8 cellular contexts compared by ENCODE assay signal in genomic region chr10:115355162-115355760, GRCh38.
DNase-seq lines count a peak whose midpoint lies in the region; ATAC-seq and TF ChIP-seq lines count a peak whose summit lies in the region.

No MANE protein-coding gene starts in this region.

- DNase-seq in EH (ENCODE audit: low read depth) (peak; percentile 56), NCI-H510A treated with DMSO at 0.1 percent for 48 hours (lab: John Stamatoyannopoulos, UW) (peak; percentile 91), brain pericyte (ENCODE audit: low read depth, low spot score) (peak; percentile 15), left lung (no peak), C1 segment of cervical spinal cord (lab: John Stamatoyannopoulos, UW) (no peak)
- DNase-seq in activated effector memory CD4-positive, alpha-beta T cell treated with Interleukin-2 at 50 U/mL for 16 hours, result no peak

- ATAC-seq in GM19328 (IDR thresholded peaks at IDR 0.05; ENCODE audit: unreplicated experiment), result peak; percentile 85
- peak; percentile 87 for ATAC-seq in HG03442 (IDR thresholded peaks at IDR 0.05; ENCODE audit: unreplicated experiment)
- ATAC-seq in left lung, result peak; percentile 89

- TF ChIP-seq CTCF in left lung (IDR thresholded peaks at IDR 0.05), result peak in 1 of 2 donors; percentile 32

- no peak overlapping the region for H3K27ac ChIP-seq in left lung

- no peaks in the 10 kb centered on the region for H3K36me3 ChIP-seq in left lung

- H3K4me1 ChIP-seq in left lung, result no peaks in the 10 kb centered on the region

- no peak overlapping the region for H3K4me3 ChIP-seq in left lung

- no peaks in the 10 kb centered on the region for H3K27me3 ChIP-seq in left lung

- intact Hi-C loops in left lung (cut with DNase I), result no loop called here

- no peaks in the 10 kb centered on the region for H3K9me3 ChIP-seq in left lung

Comparison
In these comparisons a context has a peak if more than half of its experiments do, and no peak if none do; other contexts are left out.
1. DNase-seq: peak in EH (single experiment), NCI-H510A treated with DMSO at 0.1 percent for 48 hours (single experiment) and brain pericyte (single experiment); none in left lung (0 of 2), activated effector memory CD4-positive, alpha-beta T cell treated with Interleukin-2 at 50 U/mL for 16 hours (single experiment) and C1 segment of cervical spinal cord (0 of 14).
2. Peak in every context shown above with its lines, with median percentiles within 50 percentile points of each other: ATAC-seq.